Comparison of ENCODE assay signal across 21 cellular contexts in the genomic region with DNA sequence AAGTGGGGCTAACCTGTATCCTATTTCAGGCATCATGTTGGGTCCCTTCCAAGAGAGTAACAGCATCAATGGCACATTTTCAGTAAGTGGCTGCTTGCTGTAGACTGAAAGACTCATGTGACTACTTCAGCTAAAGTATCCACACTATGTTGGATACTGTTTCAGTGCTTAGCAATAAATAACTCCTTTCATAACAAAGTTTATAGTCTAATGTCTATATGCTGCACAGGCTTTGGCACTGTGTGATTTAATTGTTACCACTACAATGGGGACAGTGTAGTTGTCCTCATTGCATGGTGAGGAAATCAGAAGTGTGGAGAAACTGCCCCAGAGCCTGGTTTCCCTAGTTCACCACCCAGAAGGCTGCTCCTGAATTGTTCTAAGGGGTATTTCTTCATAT.
DNase-seq lines count a peak whose midpoint lies in the region; ATAC-seq and TF ChIP-seq lines count a peak whose summit lies in the region.
"Had no signal": no experiment of that assay in that cellular context is flagged by ENCODE, and none has a peak within 500 bp of the region (broad histone marks: within the 10 kb centered on the region; RNA-seq: fewer than 3 reads in every experiment).

No MANE protein-coding gene starts in this region.

- H3K4me3 ChIP-seq in hepatocyte (no peak overlapping the region), gastroesophageal sphincter (no peak overlapping the region)
- H3K4me3 ChIP-seq in effector memory CD4-positive, alpha-beta T cell (ENCODE audit: insufficient read depth, low read depth, low read length, poor library complexity, severe bottlenecking), result no peak overlapping the region
- H3K4me3 ChIP-seq: cardiac muscle cell, PC-9, skin epidermis, thoracic aorta had no signal

- no peaks in the 10 kb centered on the region for H3K27me3 ChIP-seq in hepatocyte
- no peaks in the 10 kb centered on the region for H3K27me3 ChIP-seq in gastroesophageal sphincter
- H3K27me3 ChIP-seq in effector memory CD4-positive, alpha-beta T cell (replicated peaks; ENCODE audit: control insufficient read depth, insufficient read depth, low read length, poor library complexity, severe bottlenecking), result no peaks in the 10 kb centered on the region
- H3K27me3 ChIP-seq: cardiac muscle cell, foreskin keratinocyte had no signal

- H4K20me1 ChIP-seq in hepatocyte (ENCODE audit: insufficient read depth, poor library complexity, severe bottlenecking), result no peaks in the 10 kb centered on the region

- DNase-seq in DMS53 (lab: John Stamatoyannopoulos, UW) (peak; percentile 72), NCI-H128 (lab: John Stamatoyannopoulos, UW; ENCODE audit: unreplicated experiment) (peak; percentile 59), SHP77 treated with DMSO at 0.1 percent for 48 hours (lab: John Stamatoyannopoulos, UW) (peak; percentile 29), hepatocyte (ENCODE audit: low spot score) (no peak), Ammon's horn (ENCODE audit: low spot score) (no peak)
- no peak for DNase-seq in effector memory CD4-positive, alpha-beta T cell
- DNase-seq: activated CD4-positive, alpha-beta T cell treated with anti-CD3 and anti-CD28 coated beads, Interleukin-2, amount 50 U/mL, for 4 hours; activated T-cell treated with anti-CD3 and anti-CD28 coated beads, Interleukin-2, amount 50 U/mL, for 1 hour; DMS 273 treated with DMSO at 0.1 percent for 48 hours; effector CD4-positive, alpha-beta T cell; foreskin keratinocyte; HCEC 1CT; left ventricle myocardium superior; NCI-H446 treated with DMSO at 0.1 percent for 48 hours; PC-9; SW 1271 had no signal

- TF ChIP-seq CTCF in hepatocyte (IDR thresholded peaks at IDR 0.05; ENCODE audit: poor library complexity) (no peak), gastroesophageal sphincter (IDR thresholded peaks at IDR 0.05) (no peak)

- H3K4me2 ChIP-seq in hepatocyte, result no peak overlapping the region

- no peak for TF ChIP-seq EP300 in gastroesophageal sphincter (IDR thresholded peaks at IDR 0.05)

- H3K36me3 ChIP-seq in hepatocyte (replicated peaks; ENCODE audit: insufficient read depth, low read depth), result no peaks in the 10 kb centered on the region
- H3K36me3 ChIP-seq in gastroesophageal sphincter, result no peaks in the 10 kb centered on the region
- H3K36me3 ChIP-seq in effector memory CD4-positive, alpha-beta T cell (ENCODE audit: control insufficient read depth, insufficient read depth, low read length), result no peaks in the 10 kb centered on the region
- H3K36me3 ChIP-seq: cardiac muscle cell, thoracic aorta had no signal

- H3K9me2 ChIP-seq in hepatocyte (replicated peaks; ENCODE audit: insufficient read depth), result no peaks in the 10 kb centered on the region

- H2AFZ ChIP-seq in hepatocyte, result no peak overlapping the region
- H2AFZ ChIP-seq: PC-9 had no signal

- TF ChIP-seq POLR2A in gastroesophageal sphincter (IDR thresholded peaks at IDR 0.05), result no peak

- no peaks in the 10 kb centered on the region for H3K79me2 ChIP-seq in hepatocyte

- H3K4me1 ChIP-seq in hepatocyte (ENCODE audit: insufficient read depth) (peaks cover 16% of the 10 kb centered on the region), gastroesophageal sphincter (no peaks in the 10 kb centered on the region)
- H3K4me1 ChIP-seq in effector memory CD4-positive, alpha-beta T cell (ENCODE audit: control insufficient read depth, insufficient read depth, low read length, poor library complexity, severe bottlenecking), result no peaks in the 10 kb centered on the region

- H3K27ac ChIP-seq in hepatocyte (peak overlapping the region; percentile 37), gastroesophageal sphincter (no peak overlapping the region)
- no peak overlapping the region for H3K27ac ChIP-seq in effector memory CD4-positive, alpha-beta T cell (ENCODE audit: insufficient read depth, low read length, poor library complexity, severe bottlenecking)
- H3K27ac ChIP-seq: cardiac muscle cell, foreskin keratinocyte, skin epidermis, thoracic aorta had no signal

- H3K9me3 ChIP-seq in hepatocyte (ENCODE audit: low read depth), result no peaks in the 10 kb centered on the region
- H3K9me3 ChIP-seq in gastroesophageal sphincter, result no peaks in the 10 kb centered on the region
- H3K9me3 ChIP-seq in effector memory CD4-positive, alpha-beta T cell (ENCODE audit: control insufficient read depth, low read length), result no peaks in the 10 kb centered on the region
- H3K9me3 ChIP-seq: thoracic aorta had no signal

- ATAC-seq in gastroesophageal sphincter (no peak), GM19463 (IDR thresholded peaks at IDR 0.05; ENCODE audit: unreplicated experiment) (no peak)
- ATAC-seq: foreskin keratinocyte, left ventricle myocardium superior had no signal

Comparison
In these comparisons a context has a peak if more than half of its experiments do, and no peak if none do; other contexts are left out.
1. DNase-seq: peak in DMS53 (single experiment), NCI-H128 (single experiment) and SHP77 treated with DMSO at 0.1 percent for 48 hours (single experiment); none in hepatocyte (single experiment), effector memory CD4-positive, alpha-beta T cell (0 of 3) and Ammon's horn (single experiment).